In the genomic region with DNA sequence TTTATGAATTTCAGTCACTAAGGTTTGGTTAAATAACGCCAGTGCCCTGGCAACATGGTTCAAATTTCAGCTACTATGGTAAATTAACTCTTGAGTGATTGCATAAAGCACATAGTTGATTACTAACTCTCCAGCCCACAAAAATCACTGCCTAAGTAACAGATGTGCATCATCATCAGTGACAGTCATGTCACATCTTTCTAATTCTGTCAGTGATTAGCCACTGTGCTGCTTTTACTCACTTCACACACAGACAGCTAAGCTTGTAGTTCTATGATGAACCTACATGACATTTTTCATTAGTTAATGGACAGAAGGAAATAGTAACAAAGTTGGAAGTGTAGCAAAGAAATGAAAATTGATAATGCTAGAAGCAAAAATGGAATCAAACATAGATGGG, we compare ENCODE assay signal across 21 cellular contexts.
"Had no signal": no experiment of that assay in that cellular context is flagged by ENCODE, and none has a peak within 500 bp of the region (broad histone marks: within the 10 kb centered on the region; RNA-seq: fewer than 3 reads in every experiment).

No MANE protein-coding gene starts in this region.

- H3K9me3 ChIP-seq: Peyer's patch, SJSA1 had no signal

- H3K27me3 Mint-ChIP-seq: activated CD8-positive, alpha-beta memory T cell treated with anti-CD3 and anti-CD28 coated beads, Interleukin-2, amount 10 ng/mL, durations not matched to agents 7 days and 5 days; activated naive CD4-positive, alpha-beta T cell treated with anti-CD3 and anti-CD28 coated beads, Interleukin-2, amount 10 ng/mL, durations not matched to agents 7 days and 5 days; activated naive CD8-positive, alpha-beta T cell treated with anti-CD3 and anti-CD28 coated beads for 36 hours had no signal

- H3K9ac ChIP-seq: KMS-11 had no signal

- H3K4me3 Mint-ChIP-seq: activated CD8-positive, alpha-beta memory T cell treated with anti-CD3 and anti-CD28 coated beads, Interleukin-2, amount 10 ng/mL, durations not matched to agents 7 days and 5 days; activated naive CD4-positive, alpha-beta T cell treated with anti-CD3 and anti-CD28 coated beads, Interleukin-2, amount 10 ng/mL, durations not matched to agents 7 days and 5 days; activated naive CD8-positive, alpha-beta T cell treated with anti-CD3 and anti-CD28 coated beads for 36 hours; activated T-cell treated with anti-CD3 and anti-CD28 coated beads, Interleukin-2, amount 50 U/mL, for 4 hours; T-helper 1 cell treated with Interleukin-12 subunit alpha and Interleukin-12 subunit beta and Interleukin-4 antibody, amounts not matched to agents 30 μg/mL and 1 μg/mL, for 36 hours; WTC11 had no signal

- ATAC-seq: activated CD8-positive, alpha-beta memory T cell treated with anti-CD3 and anti-CD28 coated beads, Interleukin-2, amount 10 ng/mL, durations not matched to agents 7 days and 5 days; activated T-cell treated with anti-CD3 and anti-CD28 coated beads, Interleukin-2, amount 50 U/mL, for 4 hours; WTC11 had no signal

- H3K36me3 Mint-ChIP-seq: activated CD8-positive, alpha-beta memory T cell treated with anti-CD3 and anti-CD28 coated beads, Interleukin-2, amount 10 ng/mL, durations not matched to agents 7 days and 5 days; activated naive CD4-positive, alpha-beta T cell treated with anti-CD3 and anti-CD28 coated beads, Interleukin-2, amount 10 ng/mL, durations not matched to agents 7 days and 5 days had no signal

- H3K4me2 ChIP-seq: KMS-11 had no signal

- H3K27ac Mint-ChIP-seq: activated CD8-positive, alpha-beta memory T cell treated with anti-CD3 and anti-CD28 coated beads, Interleukin-2, amount 10 ng/mL, durations not matched to agents 7 days and 5 days; activated naive CD4-positive, alpha-beta T cell treated with anti-CD3 and anti-CD28 coated beads, Interleukin-2, amount 10 ng/mL, durations not matched to agents 7 days and 5 days; activated naive CD8-positive, alpha-beta T cell treated with anti-CD3 and anti-CD28 coated beads for 36 hours; activated T-helper 2 cell treated with anti-CD3 and anti-CD28 coated beads, Interferon-gamma antibody, Interleukin-2, Interleukin-4, amounts not matched to agents 10 μg/mL and 5 μg/mL and 100 μg/mL, durations not matched to agents 14 hours and 24 hours and 36 hours; T-helper 1 cell treated with Interleukin-12 subunit alpha and Interleukin-12 subunit beta and Interleukin-4 antibody, amounts not matched to agents 30 μg/mL and 1 μg/mL, for 36 hours; WTC11 had no signal

- H3K9me3 Mint-ChIP-seq: activated naive CD4-positive, alpha-beta T cell treated with anti-CD3 and anti-CD28 coated beads, Interleukin-2, amount 10 ng/mL, durations not matched to agents 7 days and 5 days; activated T-cell treated with anti-CD3 and anti-CD28 coated beads, Interleukin-2, amount 50 U/mL, for 4 hours; T-helper 1 cell treated with Interleukin-12 subunit alpha and Interleukin-12 subunit beta and Interleukin-4 antibody, amounts not matched to agents 30 μg/mL and 1 μg/mL, for 36 hours had no signal

- H3K4me3 ChIP-seq: cardiac muscle cell, Peyer's patch, SJSA1 had no signal

- H3K4me1 ChIP-seq: Peyer's patch, SJSA1 had no signal

- H3K27me3 ChIP-seq: brain microvascular endothelial cell, cardiac muscle cell, Peyer's patch, SJSA1 had no signal

- DNase-seq: activated CD4-positive, alpha-beta T cell treated with anti-CD3 and anti-CD28 coated beads for 48 hours; activated CD4-positive, alpha-beta T cell treated with anti-CD3 and anti-CD28 coated beads, Interleukin-2, amount 50 U/mL, for 48 hours; activated CD4-positive, CD25-positive, alpha-beta regulatory T cell treated with anti-CD3 and anti-CD28 coated beads, Interleukin-2, amount 50 U/mL, for 72 hours; activated CD8-positive, alpha-beta memory T cell treated with anti-CD3 and anti-CD28 coated beads, Interleukin-2, amount 10 ng/mL, durations not matched to agents 7 days and 5 days; activated gamma-delta T cell treated with Interleukin-2 at 50 U/mL for 16 hours; activated naive CD4-positive, alpha-beta T cell treated with anti-CD3 and anti-CD28 coated beads, Interleukin-2, amount 10 ng/mL, durations not matched to agents 7 days and 5 days; activated naive CD8-positive, alpha-beta T cell treated with anti-CD3 and anti-CD28 coated beads for 36 hours; activated T-cell treated with anti-CD3 and anti-CD28 coated beads, Interleukin-2, amount 50 U/mL, for 4 hours; brain microvascular endothelial cell; NCI-H1092; NCI-H2107; NCI-H524; NK-92 treated with Interleukin-12 subunit alpha and Interleukin-12 subunit beta, amount 100 ng/mL, for 24 hours; Peyer's patch; SHP77 had no signal

- H3K36me3 ChIP-seq: brain microvascular endothelial cell, cardiac muscle cell, Peyer's patch, SJSA1 had no signal

- H3K27ac ChIP-seq: brain microvascular endothelial cell, cardiac muscle cell, KMS-11, Peyer's patch, SJSA1 had no signal

- H3K4me1 Mint-ChIP-seq: activated CD8-positive, alpha-beta memory T cell treated with anti-CD3 and anti-CD28 coated beads, Interleukin-2, amount 10 ng/mL, durations not matched to agents 7 days and 5 days; activated naive CD4-positive, alpha-beta T cell treated with anti-CD3 and anti-CD28 coated beads, Interleukin-2, amount 10 ng/mL, durations not matched to agents 7 days and 5 days; activated naive CD8-positive, alpha-beta T cell treated with anti-CD3 and anti-CD28 coated beads for 36 hours; WTC11 had no signal
